ENCODE assay signal across 12 cellular contexts in genomic region chr1:176656257-176656995, GRCh38.
A peak's percentile ranks its signal among the peaks of the same experiment; 100 is the strongest.
DNase-seq lines count a peak whose midpoint lies in the region; ATAC-seq, FAIRE-seq and TF ChIP-seq lines count a peak whose summit lies in the region.
"Had no signal": no experiment of that assay in that cellular context is flagged by ENCODE, and none has a peak within 500 bp of the region (broad histone marks: within the 10 kb centered on the region; RNA-seq: fewer than 3 reads in every experiment).

No MANE protein-coding gene starts in this region.

- H3K23me2 ChIP-seq in H1 (ENCODE audit: low read depth, low read length): no peaks in the 10 kb centered on the region; the same call in 1 of the 2 replicates

- no peak overlapping the region for H2BK5ac ChIP-seq in H1 (ENCODE audit: low read depth, low read length)

- no peak overlapping the region for H2BK12ac ChIP-seq in H1 (ENCODE audit: low read depth, low read length)

- H4K5ac ChIP-seq in H1 (ENCODE audit: insufficient read length, low read depth, low read length): no peak overlapping the region

- no peak for TF ChIP-seq EP300 in H1 (IDR thresholded peaks at IDR 0.05; ENCODE audit: borderline replicate concordance in 1 of 2, low read depth in 2 of 2, low read length in 2 of 2)

- H2BK15ac ChIP-seq in H1 (ENCODE audit: low read length): no peak overlapping the region

- H3K56ac ChIP-seq in H1 (replicated peaks; ENCODE audit: insufficient read length, low read depth, low read length): no peak overlapping the region

- H4K91ac ChIP-seq in H1 (replicated peaks; ENCODE audit: insufficient read length, low read length): no peak overlapping the region

- H4K20me1 ChIP-seq in H1 (replicated peaks in 1 of 2; ENCODE audit: control insufficient read depth in 1 of 2, insufficient read depth in 2 of 2, low read length in 2 of 2): no peaks in the 10 kb centered on the region

- no peak overlapping the region for H3K4me2 ChIP-seq in H1 (ENCODE audit: insufficient read depth in 1 of 2, low read depth in 2 of 2, low read length in 2 of 2)

- H3K9me3 Mint-ChIP-seq in activated naive CD8-positive, alpha-beta T cell treated with anti-CD3 and anti-CD28 coated beads for 36 hours: peaks cover 9% of the 10 kb centered on the region

- POLR2A ChIA-PET in H1 (lab: Charles Lee; ENCODE audit: partially characterized antibody): no interaction called here

- WGBS in H1 (ENCODE audit: extremely low coverage in 1 of 2, insufficient coverage in 1 of 2, insufficient read length in 1 of 2, insufficient replicate concordance in 2 of 2, low coverage in 1 of 2, low lambda C conversion rate in 2 of 2, missing lambda C conversion rate in 1 of 2), 2 experiments: 90% methylated on average over 3 of the region's 3 CpGs; no CpG with 5 or more reads in 1 of the 2 experiments
- WGBS in aorta, 2 donors: 0 to 6% methylated on average over 3 of the region's 3 CpGs

- no peaks in the 10 kb centered on the region for H3K27me3 ChIP-seq in H1 (replicated peaks in 1 of 4; ENCODE audit: control insufficient read depth in 3 of 4, extremely low read depth in 1 of 4, insufficient read depth in 3 of 4, low read length in 3 of 4)
- no peaks in the 10 kb centered on the region for H3K27me3 ChIP-seq in aorta (ENCODE audit: control insufficient read depth in 1 of 2, insufficient read depth in 2 of 2, low read length in 1 of 2)

- H3K23ac ChIP-seq in H1 (ENCODE audit: insufficient read length): no peak overlapping the region

- CTCF ChIA-PET in H1 (lab: Charles Lee; ENCODE audit: partially characterized antibody): no interaction called here

- H3K27ac ChIP-seq in H1 (ENCODE audit: low read depth, low read length) (no peak overlapping the region), aorta (ENCODE audit: low read depth in 1 of 2, low read length in 2 of 2) (peak overlapping the region; percentile 100)
- H3K27ac ChIP-seq: 22Rv1 had no signal

- H3K79me1 ChIP-seq in H1 (ENCODE audit: low read depth, low read length): no peaks in the 10 kb centered on the region

- H3K4me1 ChIP-seq in H1 (replicated peaks in 1 of 4; ENCODE audit: control insufficient read depth in 3 of 4, insufficient read depth in 4 of 4, low read length in 3 of 4) (no peaks in the 10 kb centered on the region), mucosa of descending colon (ENCODE audit: low read depth) (no peaks in the 10 kb centered on the region), aorta (ENCODE audit: control insufficient read depth in 1 of 2, insufficient read depth in 2 of 2, low read length in 2 of 2) (peaks cover 5% of the 10 kb centered on the region in 2 donors)

- no peaks in the 10 kb centered on the region for H3K36me3 Mint-ChIP-seq in activated naive CD8-positive, alpha-beta T cell treated with anti-CD3 and anti-CD28 coated beads for 36 hours
- H3K36me3 Mint-ChIP-seq: activated naive CD4-positive, alpha-beta T cell treated with anti-CD3 and anti-CD28 coated beads, Interleukin-2, amount 10 ng/mL, durations not matched to agents 7 days and 5 days had no signal

- DNase-seq in DMS 273 (lab: John Stamatoyannopoulos, UW; ENCODE audit: unreplicated experiment) (peak; percentile 37), DMS 273 treated with DMSO at 0.1 percent for 48 hours (lab: John Stamatoyannopoulos, UW) (no peak), H1 (ENCODE audit: low read depth in 1 of 2, low spot score in 2 of 2) (no peak), mucosa of descending colon (no peak), aorta (no peak)
- DNase-seq in activated naive CD8-positive, alpha-beta T cell treated with anti-CD3 and anti-CD28 coated beads for 36 hours: no peak
- DNase-seq: activated naive CD4-positive, alpha-beta T cell treated with anti-CD3 and anti-CD28 coated beads, Interleukin-2, amount 10 ng/mL, durations not matched to agents 7 days and 5 days; NCI-H526 had no signal

- no peak overlapping the region for H3K27ac Mint-ChIP-seq in activated naive CD8-positive, alpha-beta T cell treated with anti-CD3 and anti-CD28 coated beads for 36 hours
- H3K27ac Mint-ChIP-seq: activated naive CD4-positive, alpha-beta T cell treated with anti-CD3 and anti-CD28 coated beads, Interleukin-2, amount 10 ng/mL, durations not matched to agents 7 days and 5 days had no signal

- H2AFZ ChIP-seq in H1 (ENCODE audit: low read length): 0 out of 2 replicates have a peak overlapping the region, but pooled peaks have one; percentile 52

- no peak overlapping the region for H3K4ac ChIP-seq in H1 (replicated peaks; ENCODE audit: insufficient read length, low read depth, low read length)

- no peak overlapping the region for H3K9ac ChIP-seq in H1 (replicated peaks in 1 of 4; ENCODE audit: extremely low read depth in 1 of 4, low read depth in 3 of 4, low read length in 3 of 4)

- H3K36me3 ChIP-seq in H1 (ENCODE audit: control insufficient read depth in 2 of 4, insufficient read depth in 4 of 4, low read length in 3 of 4) (no peaks in the 10 kb centered on the region), mucosa of descending colon (ENCODE audit: low read depth) (no peaks in the 10 kb centered on the region), aorta (ENCODE audit: control insufficient read depth in 1 of 2, insufficient read depth in 2 of 2, low read length in 1 of 2) (no peaks in the 10 kb centered on the region)

- no peaks in the 10 kb centered on the region for H3K27me3 Mint-ChIP-seq in activated naive CD8-positive, alpha-beta T cell treated with anti-CD3 and anti-CD28 coated beads for 36 hours
- H3K27me3 Mint-ChIP-seq: activated naive CD4-positive, alpha-beta T cell treated with anti-CD3 and anti-CD28 coated beads, Interleukin-2, amount 10 ng/mL, durations not matched to agents 7 days and 5 days had no signal

- no peak overlapping the region for H2BK120ac ChIP-seq in H1 (replicated peaks; ENCODE audit: low read depth, low read length)

- H3K4me1 Mint-ChIP-seq in activated naive CD8-positive, alpha-beta T cell treated with anti-CD3 and anti-CD28 coated beads for 36 hours: no peaks in the 10 kb centered on the region
- H3K4me1 Mint-ChIP-seq: activated naive CD4-positive, alpha-beta T cell treated with anti-CD3 and anti-CD28 coated beads, Interleukin-2, amount 10 ng/mL, durations not matched to agents 7 days and 5 days had no signal

- no peak for TF ChIP-seq CTCF in H1 (IDR thresholded peaks at IDR 0.05; ENCODE audit: control extremely low read depth in 1 of 3, insufficient read depth in 1 of 3, low read depth in 1 of 3, low read length in 3 of 3)
- no peak for TF ChIP-seq CTCF in mucosa of descending colon (IDR thresholded peaks at IDR 0.05)

- no peak for FAIRE-seq in H1 (lab: Jason Lieb, UNC)

- H3K4me3 Mint-ChIP-seq in activated naive CD8-positive, alpha-beta T cell treated with anti-CD3 and anti-CD28 coated beads for 36 hours: no peak overlapping the region
- H3K4me3 Mint-ChIP-seq: activated naive CD4-positive, alpha-beta T cell treated with anti-CD3 and anti-CD28 coated beads, Interleukin-2, amount 10 ng/mL, durations not matched to agents 7 days and 5 days; neural crest cell had no signal

- H3K4me3 ChIP-seq in H1 (ENCODE audit: extremely low read depth in 1 of 4, insufficient read depth in 2 of 4, low read depth in 3 of 4, low read length in 4 of 4): no peak overlapping the region
- H3K4me3 ChIP-seq in mucosa of descending colon: no peak overlapping the region
- no peak overlapping the region for H3K4me3 ChIP-seq in aorta (ENCODE audit: low read length in 2 of 2)

- H3K14ac ChIP-seq in H1 (ENCODE audit: insufficient read length): no peak overlapping the region

- no peaks in the 10 kb centered on the region for H3K79me2 ChIP-seq in H1 (ENCODE audit: control insufficient read depth in 1 of 2, insufficient read depth in 2 of 2, low read length in 2 of 2)

- no peaks in the 10 kb centered on the region for H3K9me3 ChIP-seq in H1 (ENCODE audit: insufficient read depth in 2 of 2, low read depth in 1 of 2, low read length in 1 of 2)
- peaks cover 2% of the 10 kb centered on the region for H3K9me3 ChIP-seq in mucosa of descending colon
- H3K9me3 ChIP-seq in aorta (ENCODE audit: control insufficient read depth, low read length): peaks cover 5% of the 10 kb centered on the region

- TF ChIP-seq POLR2A in H1 (IDR thresholded peaks at IDR 0.05; ENCODE audit: control extremely low read depth in 1 of 2, low read depth in 2 of 2, low read length in 2 of 2): no peak

- H3K18ac ChIP-seq in H1 (ENCODE audit: extremely low read depth, low read length): no peak overlapping the region

- no peak overlapping the region for H4K8ac ChIP-seq in H1 (ENCODE audit: extremely low read depth, insufficient read depth, low read length)

- peak; percentile 12 for ATAC-seq in mucosa of descending colon
- peak; percentile 89 for ATAC-seq in aorta (ENCODE audit: low FRiP score)
- no peak for ATAC-seq in HG02571 (IDR thresholded peaks at IDR 0.05; ENCODE audit: unreplicated experiment)
- ATAC-seq in GM19467 (IDR thresholded peaks at IDR 0.05; ENCODE audit: unreplicated experiment): no peak

- H2BK20ac ChIP-seq in H1 (ENCODE audit: low read length): no peak overlapping the region

- TF ChIP-seq RAD21 in H1 (IDR thresholded peaks at IDR 0.05 in 1 of 2, conservative IDR thresholded peaks at IDR 0.05 in 1 of 2; ENCODE audit: low read depth in 2 of 2, low read length in 2 of 2): no peak

- intact Hi-C loops in mucosa of descending colon (cut with DNase I, micrococcal nuclease): no loop called here
- intact Hi-C loops in aorta (cut with DNase I): loop anchor here (5.0 kb wide), 4 partner anchors 36 to 616 kb away; no protein-coding TSS in a partner anchor

- H2AK5ac ChIP-seq in H1 (ENCODE audit: low read depth, low read length): no peak overlapping the region

TF ChIP-seq in H1, 55 proteins besides CTCF, POLR2A, EP300 and RAD21 (continues in another document):
- no peak for TF ChIP-seq SIX5 (IDR thresholded peaks at IDR 0.05; ENCODE audit: low read depth, low read length)
- no peak for TF ChIP-seq SP2 (IDR thresholded peaks at IDR 0.05; ENCODE audit: low read length)
- TF ChIP-seq POU5F1 (IDR thresholded peaks at IDR 0.05; ENCODE audit: low read depth, low read length): no peak
- no peak for TF ChIP-seq TAF1 (IDR thresholded peaks at IDR 0.05; ENCODE audit: low read depth, low read length)
- TF ChIP-seq KDM5A (IDR thresholded peaks at IDR 0.05; ENCODE audit: low read length): no peak
- no peak for TF ChIP-seq TCF12 (IDR thresholded peaks at IDR 0.05; ENCODE audit: low read depth, low read length)
- TF ChIP-seq E2F6 (IDR thresholded peaks at IDR 0.05): no peak
- no peak for TF ChIP-seq RBBP5 (IDR thresholded peaks at IDR 0.05; ENCODE audit: borderline replicate concordance, low read depth, low read length)
- no peak for TF ChIP-seq RNF2 (IDR thresholded peaks at IDR 0.05; ENCODE audit: borderline replicate concordance, low read depth, low read length, missing control alignments, poor library complexity, severe bottlenecking)
- no peak for TF ChIP-seq KDM1A (IDR thresholded peaks at IDR 0.05; ENCODE audit: borderline replicate concordance, low read length)
- TF ChIP-seq FOSL1 (IDR thresholded peaks at IDR 0.05; ENCODE audit: insufficient read depth, low read depth, low read length): no peak

Comparison
In these comparisons a context has a peak if more than half of its experiments do, and no peak if none do; other contexts are left out.
1. ATAC-seq: peak in mucosa of descending colon (single experiment) and aorta (single experiment); none in HG02571 (single experiment) and GM19467 (single experiment).
2. intact Hi-C loops: an anchor here in aorta (5.0 kb wide); none called in mucosa of descending colon.